Comparison of ENCODE assay signal across 8 cellular contexts in genomic region chr13:19344585-19345120, GRCh38.
A peak's percentile ranks its signal among the peaks of the same experiment; 100 is the strongest.
DNase-seq lines count a peak whose midpoint lies in the region; ATAC-seq, FAIRE-seq and TF ChIP-seq lines count a peak whose summit lies in the region.
"Not testable (repeated sequence)": the region's sequence is repeated elsewhere in the genome, so short reads cannot be mapped to it uniquely, and the experiment has no call there.

No MANE protein-coding gene starts in this region.

- H3K36me3 ChIP-seq in kidney (ENCODE audit: control insufficient read depth in 1 of 2, insufficient read depth in 2 of 2, low read length in 2 of 2), result not testable (repeated sequence)

- H3K4me3 Mint-ChIP-seq in activated T-helper 2 cell treated with anti-CD3 and anti-CD28 coated beads, Interferon-gamma antibody, Interleukin-2, Interleukin-4, amounts not matched to agents 10 μg/mL and 5 μg/mL and 100 μg/mL, durations not matched to agents 14 hours and 24 hours and 36 hours (ENCODE audit: low read depth), result peak overlapping the region; percentile 60
- peak overlapping the region; percentile 72 for H3K4me3 Mint-ChIP-seq in stimulated activated memory B cell treated with anti-CD40 and anti-IgM and Interleukin-4, amounts not matched to agents 10 μg/mL and 1 μg/mL and 100 μg/mL, for 72 hours

- H3K27ac Mint-ChIP-seq in activated T-helper 2 cell treated with anti-CD3 and anti-CD28 coated beads, Interferon-gamma antibody, Interleukin-2, Interleukin-4, amounts not matched to agents 10 μg/mL and 5 μg/mL and 100 μg/mL, durations not matched to agents 14 hours and 24 hours and 36 hours, result not testable (repeated sequence)
- peak overlapping the region; percentile 69 for H3K27ac Mint-ChIP-seq in stimulated activated memory B cell treated with anti-CD40 and anti-IgM and Interleukin-4, amounts not matched to agents 10 μg/mL and 1 μg/mL and 100 μg/mL, for 72 hours

- not testable (repeated sequence) for H3K27ac ChIP-seq in kidney (ENCODE audit: low read depth in 2 of 2, low read length in 2 of 2)

- H3K9ac ChIP-seq in kidney (ENCODE audit: low read length in 2 of 2), result not testable (repeated sequence)

- H3K4me1 ChIP-seq in kidney (ENCODE audit: control insufficient read depth in 1 of 2, insufficient read depth in 1 of 2, low read depth in 1 of 2, low read length in 2 of 2), result not testable (repeated sequence)

- H3K27me3 Mint-ChIP-seq in activated T-helper 2 cell treated with anti-CD3 and anti-CD28 coated beads, Interferon-gamma antibody, Interleukin-2, Interleukin-4, amounts not matched to agents 10 μg/mL and 5 μg/mL and 100 μg/mL, durations not matched to agents 14 hours and 24 hours and 36 hours (ENCODE audit: low read depth), result not testable (repeated sequence)
- peaks cover 27% of the 10 kb centered on the region for H3K27me3 Mint-ChIP-seq in stimulated activated memory B cell treated with anti-CD40 and anti-IgM and Interleukin-4, amounts not matched to agents 10 μg/mL and 1 μg/mL and 100 μg/mL, for 72 hours

- not testable (repeated sequence) for H3K36me3 Mint-ChIP-seq in activated T-helper 2 cell treated with anti-CD3 and anti-CD28 coated beads, Interferon-gamma antibody, Interleukin-2, Interleukin-4, amounts not matched to agents 10 μg/mL and 5 μg/mL and 100 μg/mL, durations not matched to agents 14 hours and 24 hours and 36 hours (ENCODE audit: low read depth); stimulated activated memory B cell treated with anti-CD40 and anti-IgM and Interleukin-4, amounts not matched to agents 10 μg/mL and 1 μg/mL and 100 μg/mL, for 72 hours

- not testable (repeated sequence) for H3K4me3 ChIP-seq in kidney (ENCODE audit: low read length in 2 of 2)

- intact Hi-C loops in activated T-helper 2 cell treated with anti-CD3 and anti-CD28 coated beads, Interferon-gamma antibody, Interleukin-2, Interleukin-4, amounts not matched to agents 10 μg/mL and 5 μg/mL and 100 μg/mL, durations not matched to agents 14 hours and 24 hours and 36 hours (cut with micrococcal nuclease); kidney (cut with DNase I): not testable (repeated sequence)

- DNase-seq in CD1c-positive myeloid dendritic cell (ENCODE audit: extremely low spot score) (peak; percentile 9), NCI-H2227 (lab: John Stamatoyannopoulos, UW; ENCODE audit: unreplicated experiment) (peak; percentile 1), kidney (peak; percentile 72)
- not testable (repeated sequence) for DNase-seq in activated T-helper 2 cell treated with anti-CD3 and anti-CD28 coated beads, Interferon-gamma antibody, Interleukin-2, Interleukin-4, amounts not matched to agents 10 μg/mL and 5 μg/mL and 100 μg/mL, durations not matched to agents 14 hours and 24 hours and 36 hours (ENCODE audit: low spot score)

- not testable (repeated sequence) for TF ChIP-seq CTCF in kidney (IDR thresholded peaks at IDR 0.05; ENCODE audit: borderline replicate concordance, extremely low read depth, insufficient read depth)

- not testable (repeated sequence) for H3K9me3 Mint-ChIP-seq in activated T-helper 2 cell treated with anti-CD3 and anti-CD28 coated beads, Interferon-gamma antibody, Interleukin-2, Interleukin-4, amounts not matched to agents 10 μg/mL and 5 μg/mL and 100 μg/mL, durations not matched to agents 14 hours and 24 hours and 36 hours; stimulated activated memory B cell treated with anti-CD40 and anti-IgM and Interleukin-4, amounts not matched to agents 10 μg/mL and 1 μg/mL and 100 μg/mL, for 72 hours

- FAIRE-seq in kidney (lab: Jason Lieb, UNC), result not testable (repeated sequence)

- not testable (repeated sequence) for H3K9me3 ChIP-seq in kidney (ENCODE audit: control insufficient read depth in 1 of 2, low read length in 2 of 2)

- not testable (repeated sequence) for H3K4me1 Mint-ChIP-seq in activated T-helper 2 cell treated with anti-CD3 and anti-CD28 coated beads, Interferon-gamma antibody, Interleukin-2, Interleukin-4, amounts not matched to agents 10 μg/mL and 5 μg/mL and 100 μg/mL, durations not matched to agents 14 hours and 24 hours and 36 hours (ENCODE audit: low read depth); stimulated activated memory B cell treated with anti-CD40 and anti-IgM and Interleukin-4, amounts not matched to agents 10 μg/mL and 1 μg/mL and 100 μg/mL, for 72 hours

- ATAC-seq in GM18907 (IDR thresholded peaks at IDR 0.05; ENCODE audit: unreplicated experiment) (peak; percentile 70), GM21723 (IDR thresholded peaks at IDR 0.05; ENCODE audit: unreplicated experiment) (peak; percentile 72), HG03135 (IDR thresholded peaks at IDR 0.05; ENCODE audit: unreplicated experiment) (peak; percentile 63)
- peak; percentile 49 for ATAC-seq in stimulated activated memory B cell treated with anti-CD40 and anti-IgM and Interleukin-4, amounts not matched to agents 10 μg/mL and 1 μg/mL and 100 μg/mL, for 72 hours
